In the genomic region with DNA sequence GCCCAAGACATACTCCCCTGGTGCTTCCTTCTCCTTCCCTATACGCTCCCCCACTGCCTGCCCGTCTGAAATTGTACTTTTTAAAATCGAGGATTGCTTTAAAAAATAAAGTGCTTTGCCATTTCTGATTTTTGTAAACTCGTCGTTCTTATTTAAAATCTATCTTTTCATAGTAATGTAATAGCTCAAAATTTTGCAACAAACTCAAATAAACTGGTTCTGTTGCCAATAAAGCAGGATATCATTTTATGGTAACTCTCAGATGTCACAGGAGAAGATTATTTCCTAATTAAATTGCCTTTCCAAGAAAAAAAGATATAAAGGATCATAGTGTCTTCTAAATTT, we compare ENCODE assay signal across 1 cellular context.
TF ChIP-seq lines count a peak whose summit lies in the region.

No MANE protein-coding gene starts in this region.

TF ChIP-seq in endothelial cell of umbilical vein, 7 proteins besides CTCF, POLR2A, EP300 and RAD21 (continued from another document):
- TF ChIP-seq, protein P1, sequence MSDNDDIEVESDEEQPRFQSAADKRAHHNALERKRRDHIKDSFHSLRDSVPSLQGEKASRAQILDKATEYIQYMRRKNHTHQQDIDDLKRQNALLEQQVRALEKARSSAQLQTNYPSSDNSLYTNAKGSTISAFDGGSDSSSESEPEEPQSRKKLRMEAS (IDR thresholded peaks at IDR 0.05; ENCODE audit: insufficient read depth, insufficient read length), result no peak
- no peak for TF ChIP-seq FOS (IDR thresholded peaks at IDR 0.05; ENCODE audit: borderline replicate concordance, insufficient read depth, low read length)
- no peak for TF ChIP-seq GATA2 (IDR thresholded peaks at IDR 0.05; ENCODE audit: insufficient read depth, insufficient read length, low read depth, low read length)
- TF ChIP-seq MYC (IDR thresholded peaks at IDR 0.05; ENCODE audit: low read depth, low read length), result no peak
- no peak for TF ChIP-seq POLR2AphosphoS5 (IDR thresholded peaks at IDR 0.05; ENCODE audit: insufficient read depth, low read depth, low read length)
- no peak for TF ChIP-seq EZH2 (IDR thresholded peaks at IDR 0.05; ENCODE audit: borderline replicate concordance, low read depth, low read length, severe bottlenecking)
